In the genomic region with DNA sequence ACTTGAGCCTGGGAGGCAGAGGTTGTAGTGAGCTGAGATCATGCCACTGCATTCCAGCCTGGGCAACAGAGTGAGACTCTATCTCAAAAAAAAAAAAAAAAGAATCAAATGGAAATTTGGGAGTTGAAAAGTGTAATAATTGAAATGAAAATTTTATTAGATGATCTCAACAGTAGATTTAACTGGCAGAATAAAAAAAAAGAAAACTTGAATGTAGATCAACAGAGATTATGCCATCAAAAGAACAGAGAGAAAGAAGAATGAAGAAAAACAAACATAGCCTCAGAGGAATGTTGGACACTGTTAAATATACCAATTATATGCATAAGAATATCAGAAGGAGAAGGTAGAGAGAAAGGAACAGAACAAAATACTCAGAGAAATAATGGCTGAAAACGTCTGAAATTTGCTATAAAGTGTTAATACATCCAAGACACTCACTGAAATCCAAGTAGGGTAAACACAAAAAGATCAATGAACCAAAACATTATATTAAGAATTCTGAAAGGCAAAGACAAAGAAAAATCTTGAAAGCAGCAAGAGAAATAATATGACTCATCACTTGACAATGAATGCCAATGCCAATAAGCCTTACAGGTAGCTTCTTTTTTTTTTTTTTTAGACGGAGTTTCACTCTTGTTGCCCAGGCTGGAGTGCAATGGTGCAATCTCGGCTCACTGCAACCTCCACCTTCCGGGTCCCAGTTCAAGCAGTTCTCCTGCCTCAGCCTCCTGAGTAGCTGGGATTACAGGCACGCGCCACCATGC, we compare ENCODE assay signal across 1 cellular context.
TF ChIP-seq lines count a peak whose summit lies in the region.

No MANE protein-coding gene starts in this region.

TF ChIP-seq in HepG2, 621 proteins besides CTCF, POLR2A, EP300 and RAD21:
- TF ChIP-seq, protein P1, sequence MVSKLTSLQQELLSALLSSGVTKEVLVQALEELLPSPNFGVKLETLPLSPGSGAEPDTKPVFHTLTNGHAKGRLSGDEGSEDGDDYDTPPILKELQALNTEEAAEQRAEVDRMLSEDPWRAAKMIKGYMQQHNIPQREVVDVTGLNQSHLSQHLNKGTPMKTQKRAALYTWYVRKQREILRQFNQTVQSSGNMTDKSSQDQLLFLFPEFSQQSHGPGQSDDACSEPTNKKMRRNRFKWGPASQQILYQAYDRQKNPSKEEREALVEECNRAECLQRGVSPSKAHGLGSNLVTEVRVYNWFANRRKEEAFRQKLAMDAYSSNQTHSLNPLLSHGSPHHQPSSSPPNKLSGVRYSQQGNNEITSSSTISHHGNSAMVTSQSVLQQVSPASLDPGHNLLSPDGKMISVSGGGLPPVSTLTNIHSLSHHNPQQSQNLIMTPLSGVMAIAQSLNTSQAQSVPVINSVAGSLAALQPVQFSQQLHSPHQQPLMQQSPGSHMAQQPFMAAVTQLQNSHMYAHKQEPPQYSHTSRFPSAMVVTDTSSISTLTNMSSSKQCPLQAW (CRISPR knock-in tag; IDR thresholded peaks at IDR 0.05), result no peak
- TF ChIP-seq, protein P2, sequence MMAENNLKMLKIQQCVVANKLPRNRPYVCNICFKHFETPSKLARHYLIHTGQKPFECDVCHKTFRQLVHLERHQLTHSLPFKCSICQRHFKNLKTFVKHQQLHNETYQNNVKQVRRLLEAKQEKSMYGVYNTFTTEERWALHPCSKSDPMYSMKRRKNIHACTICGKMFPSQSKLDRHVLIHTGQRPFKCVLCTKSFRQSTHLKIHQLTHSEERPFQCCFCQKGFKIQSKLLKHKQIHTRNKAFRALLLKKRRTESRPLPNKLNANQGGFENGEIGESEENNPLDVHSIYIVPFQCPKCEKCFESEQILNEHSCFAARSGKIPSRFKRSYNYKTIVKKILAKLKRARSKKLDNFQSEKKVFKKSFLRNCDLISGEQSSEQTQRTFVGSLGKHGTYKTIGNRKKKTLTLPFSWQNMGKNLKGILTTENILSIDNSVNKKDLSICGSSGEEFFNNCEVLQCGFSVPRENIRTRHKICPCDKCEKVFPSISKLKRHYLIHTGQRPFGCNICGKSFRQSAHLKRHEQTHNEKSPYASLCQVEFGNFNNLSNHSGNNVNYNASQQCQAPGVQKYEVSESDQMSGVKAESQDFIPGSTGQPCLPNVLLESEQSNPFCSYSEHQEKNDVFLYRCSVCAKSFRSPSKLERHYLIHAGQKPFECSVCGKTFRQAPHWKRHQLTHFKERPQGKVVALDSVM (CRISPR knock-in tag; IDR thresholded peaks at IDR 0.05), result 0 out of 2 replicates have a peak, but pooled peaks have one; percentile 16
TF ChIP-seq in HepG2: peak in this region for 1.
